13 cellular contexts compared by ENCODE assay signal in genomic region chr6:69696273-69696672, GRCh38.
A peak's percentile ranks its signal among the peaks of the same experiment; 100 is the strongest.
DNase-seq lines count a peak whose midpoint lies in the region; ATAC-seq and TF ChIP-seq lines count a peak whose summit lies in the region.
"Had no signal": no experiment of that assay in that cellular context is flagged by ENCODE, and none has a peak within 500 bp of the region (broad histone marks: within the 10 kb centered on the region; RNA-seq: fewer than 3 reads in every experiment).

No MANE protein-coding gene starts in this region.

- ATAC-seq in HG02759 (IDR thresholded peaks at IDR 0.05; ENCODE audit: unreplicated experiment) = peak; percentile 55

- peaks cover 8% of the 10 kb centered on the region for H3K4me1 Mint-ChIP-seq in activated naive CD4-positive, alpha-beta T cell treated with anti-CD3 and anti-CD28 coated beads, Interleukin-2, amount 10 ng/mL, durations not matched to agents 7 days and 5 days
- H3K4me1 Mint-ChIP-seq: brain, neural progenitor cell had no signal

- TF ChIP-seq POLR2A in Peyer's patch (IDR thresholded peaks at IDR 0.05) = no peak

- H3K4me1 ChIP-seq in OCI-LY3 (ENCODE audit: low read length) (peaks cover 25% of the 10 kb centered on the region), Peyer's patch (no peaks in the 10 kb centered on the region)
- H3K4me1 ChIP-seq: neural progenitor cell, SJCRH30 had no signal

- H3K36me3 Mint-ChIP-seq in activated naive CD4-positive, alpha-beta T cell treated with anti-CD3 and anti-CD28 coated beads, Interleukin-2, amount 10 ng/mL, durations not matched to agents 7 days and 5 days = peaks cover 27% of the 10 kb centered on the region

- no peak overlapping the region for H2AFZ ChIP-seq in OCI-LY3 (ENCODE audit: low read depth, low read length)
- H2AFZ ChIP-seq: neural progenitor cell had no signal

- H3K9ac ChIP-seq in OCI-LY3 (ENCODE audit: low read length) = no peak overlapping the region
- H3K9ac ChIP-seq: neural progenitor cell had no signal

- CTCF ChIA-PET in activated naive CD4-positive, alpha-beta T cell treated with anti-CD3 and anti-CD28 coated beads, Interleukin-2, amount 10 ng/mL, durations not matched to agents 7 days and 5 days (lab: Charles Lee) = no interaction called here

- peak overlapping the region; percentile 42 for H3K27ac Mint-ChIP-seq in activated naive CD4-positive, alpha-beta T cell treated with anti-CD3 and anti-CD28 coated beads, Interleukin-2, amount 10 ng/mL, durations not matched to agents 7 days and 5 days
- H3K27ac Mint-ChIP-seq: activated CD4-positive, alpha-beta T cell treated with anti-CD3 and anti-CD28 coated beads, Interleukin-2, amount 10 ng/mL, durations not matched to agents 7 days and 5 days; brain; neural progenitor cell had no signal

- no peaks in the 10 kb centered on the region for H4K20me1 ChIP-seq in OCI-LY3 (ENCODE audit: insufficient read depth, low read length)

- no peak overlapping the region for H3K4me3 Mint-ChIP-seq in activated naive CD4-positive, alpha-beta T cell treated with anti-CD3 and anti-CD28 coated beads, Interleukin-2, amount 10 ng/mL, durations not matched to agents 7 days and 5 days
- H3K4me3 Mint-ChIP-seq: activated CD4-positive, alpha-beta T cell treated with anti-CD3 and anti-CD28 coated beads, Interleukin-2, amount 10 ng/mL, durations not matched to agents 7 days and 5 days; brain; neural progenitor cell had no signal

- DNase-seq in activated naive CD4-positive, alpha-beta T cell treated with anti-CD3 and anti-CD28 coated beads, Interleukin-2, amount 10 ng/mL, durations not matched to agents 7 days and 5 days = no peak
- no peak for DNase-seq in activated naive CD4-positive, alpha-beta T cell (lab: John Stamatoyannopoulos, UW)
- DNase-seq in retinal pigment epithelial cell (ENCODE audit: low read depth) = peak; percentile 29
- DNase-seq in Peyer's patch = no peak
- DNase-seq in C1 segment of cervical spinal cord (lab: John Stamatoyannopoulos, UW) = no peak
- no peak for DNase-seq in dermis blood vessel endothelial cell
- DNase-seq: activated CD4-positive, alpha-beta T cell treated with anti-CD3 and anti-CD28 coated beads, Interleukin-2, amount 10 ng/mL, durations not matched to agents 7 days and 5 days; erythroblast; SJCRH30 had no signal

- H3K9me3 Mint-ChIP-seq in activated naive CD4-positive, alpha-beta T cell treated with anti-CD3 and anti-CD28 coated beads, Interleukin-2, amount 10 ng/mL, durations not matched to agents 7 days and 5 days = no peaks in the 10 kb centered on the region
- H3K9me3 Mint-ChIP-seq: activated CD4-positive, alpha-beta T cell treated with anti-CD3 and anti-CD28 coated beads, Interleukin-2, amount 10 ng/mL, durations not matched to agents 7 days and 5 days; brain; neural progenitor cell had no signal

- no peak overlapping the region for H3K4me3 ChIP-seq in OCI-LY3 (ENCODE audit: low read length)
- no peak overlapping the region for H3K4me3 ChIP-seq in retinal pigment epithelial cell (ENCODE audit: low read length)
- no peak overlapping the region for H3K4me3 ChIP-seq in Peyer's patch
- H3K4me3 ChIP-seq: neural progenitor cell, SJCRH30 had no signal

- H3K79me2 ChIP-seq in OCI-LY3 (ENCODE audit: low read length) = no peaks in the 10 kb centered on the region

- H3K27ac ChIP-seq in OCI-LY3 (ENCODE audit: low read length) (no peak overlapping the region), Peyer's patch (no peak overlapping the region)
- H3K27ac ChIP-seq: neural progenitor cell, SJCRH30 had no signal

- H3K27me3 Mint-ChIP-seq in activated naive CD4-positive, alpha-beta T cell treated with anti-CD3 and anti-CD28 coated beads, Interleukin-2, amount 10 ng/mL, durations not matched to agents 7 days and 5 days = no peaks in the 10 kb centered on the region
- H3K27me3 Mint-ChIP-seq: activated CD4-positive, alpha-beta T cell treated with anti-CD3 and anti-CD28 coated beads, Interleukin-2, amount 10 ng/mL, durations not matched to agents 7 days and 5 days; brain had no signal

- TF ChIP-seq CTCF in OCI-LY3 (IDR thresholded peaks at IDR 0.05; ENCODE audit: low read depth, low read length) (no peak), retinal pigment epithelial cell (conservative IDR thresholded peaks at IDR 0.05; ENCODE audit: low read depth, low read length) (no peak), Peyer's patch (IDR thresholded peaks at IDR 0.05) (no peak)

- H3K9me3 ChIP-seq in OCI-LY3 (ENCODE audit: insufficient read depth, low read length) (no peaks in the 10 kb centered on the region), Peyer's patch (no peaks in the 10 kb centered on the region)
- H3K9me3 ChIP-seq: SJCRH30 had no signal

- H3K36me3 ChIP-seq in OCI-LY3 (replicated peaks; ENCODE audit: low read depth, low read length) (peaks cover 9% of the 10 kb centered on the region), Peyer's patch (peaks cover 0 to 22% (median 0%) of the 10 kb centered on the region in 3 donors)
- H3K36me3 ChIP-seq: neural progenitor cell, SJCRH30 had no signal

- H3K27me3 ChIP-seq in OCI-LY3 (ENCODE audit: low read depth, low read length) (no peaks in the 10 kb centered on the region), Peyer's patch (no peaks in the 10 kb centered on the region)
- H3K27me3 ChIP-seq: neural progenitor cell, SJCRH30 had no signal

- H3K4me2 ChIP-seq in OCI-LY3 (ENCODE audit: low read length) = peak overlapping the region; percentile 32
- H3K4me2 ChIP-seq: neural progenitor cell had no signal
